24 cellular contexts compared by ENCODE assay signal in genomic region chr1:157200451-157200850, GRCh38.
DNase-seq lines count a peak whose midpoint lies in the region; ATAC-seq, FAIRE-seq and TF ChIP-seq lines count a peak whose summit lies in the region.
"Had no signal": no experiment of that assay in that cellular context is flagged by ENCODE, and none has a peak within 500 bp of the region (broad histone marks: within the 10 kb centered on the region; RNA-seq: fewer than 3 reads in every experiment).

No MANE protein-coding gene starts in this region.

- no peaks in the 10 kb centered on the region for H3K36me3 Mint-ChIP-seq in activated naive CD8-positive, alpha-beta T cell treated with anti-CD3 and anti-CD28 coated beads, Interleukin-2, amount 50 U/mL, for 24 hours (ENCODE audit: low read depth)
- H3K36me3 Mint-ChIP-seq: CD4-positive, CD25-positive, alpha-beta regulatory T cell; CD8-positive, alpha-beta T cell had no signal

- TF ChIP-seq EP300 in H1 (IDR thresholded peaks at IDR 0.05; ENCODE audit: borderline replicate concordance in 1 of 2, low read depth in 2 of 2, low read length in 2 of 2), result no peak

- no peak overlapping the region for H3K56ac ChIP-seq in H1 (replicated peaks; ENCODE audit: insufficient read length, low read depth, low read length)

- no peak overlapping the region for H4K5ac ChIP-seq in H1 (ENCODE audit: insufficient read length, low read depth, low read length)

- no peaks in the 10 kb centered on the region for H3K9me3 ChIP-seq in right atrium auricular region
- no peaks in the 10 kb centered on the region for H3K9me3 ChIP-seq in H1 (ENCODE audit: insufficient read depth in 2 of 2, low read depth in 1 of 2, low read length in 1 of 2)
- no peaks in the 10 kb centered on the region for H3K9me3 ChIP-seq in lower lobe of right lung
- H3K9me3 ChIP-seq: BLaER1, Caco-2 had no signal

- no peak for TF ChIP-seq RAD21 in H1 (IDR thresholded peaks at IDR 0.05 in 1 of 2, conservative IDR thresholded peaks at IDR 0.05 in 1 of 2; ENCODE audit: low read depth in 2 of 2, low read length in 2 of 2)

- H3K27me3 ChIP-seq in right atrium auricular region, result no peaks in the 10 kb centered on the region
- peaks cover 0 to 3% (median 0%) of the 10 kb centered on the region in 4 experiments; a peak in 1 of 7 replicates for H3K27me3 ChIP-seq in H1 (replicated peaks in 1 of 4; ENCODE audit: control insufficient read depth in 3 of 4, extremely low read depth in 1 of 4, insufficient read depth in 3 of 4, low read length in 3 of 4)
- H3K27me3 ChIP-seq in lower lobe of right lung (ENCODE audit: low read depth), result peaks cover 14% of the 10 kb centered on the region
- H3K27me3 ChIP-seq: BLaER1 had no signal

- H3K4me2 ChIP-seq in H1 (ENCODE audit: insufficient read depth in 1 of 2, low read depth in 2 of 2, low read length in 2 of 2), result no peak overlapping the region
- H3K4me2 ChIP-seq: BLaER1 had no signal

- intact Hi-C loops in left ventricle myocardium superior (cut with micrococcal nuclease), result no loop called here
- intact Hi-C loops in lower lobe of right lung (cut with DNase I), result no loop called here

- no peaks in the 10 kb centered on the region for H3K4me1 Mint-ChIP-seq in activated naive CD8-positive, alpha-beta T cell treated with anti-CD3 and anti-CD28 coated beads, Interleukin-2, amount 50 U/mL, for 24 hours
- H3K4me1 Mint-ChIP-seq: B cell had no signal

- ATAC-seq in left ventricle myocardium superior (no peak), lower lobe of right lung (no peak), HG02870 (IDR thresholded peaks at IDR 0.05; ENCODE audit: unreplicated experiment) (no peak)
- no peak for ATAC-seq in activated naive CD8-positive, alpha-beta T cell treated with anti-CD3 and anti-CD28 coated beads, Interleukin-2, amount 50 U/mL, for 24 hours
- ATAC-seq: CD8-positive, alpha-beta T cell; GM12878 had no signal

- no peaks in the 10 kb centered on the region for H4K20me1 ChIP-seq in H1 (replicated peaks in 1 of 2; ENCODE audit: control insufficient read depth in 1 of 2, insufficient read depth in 2 of 2, low read length in 2 of 2)
- H4K20me1 ChIP-seq: BLaER1 had no signal

- H4K91ac ChIP-seq in H1 (replicated peaks; ENCODE audit: insufficient read length, low read length), result no peak overlapping the region

- no peak overlapping the region for H2AFZ ChIP-seq in H1 (ENCODE audit: low read length)
- H2AFZ ChIP-seq: GM23248 had no signal

- H3K4me3 ChIP-seq in right atrium auricular region (no peak overlapping the region), H1 (ENCODE audit: extremely low read depth in 1 of 4, insufficient read depth in 2 of 4, low read depth in 3 of 4, low read length in 4 of 4) (no peak overlapping the region), lower lobe of right lung (no peak overlapping the region)
- H3K4me3 ChIP-seq: BLaER1, GM12878, GM23248 had no signal

- no peak overlapping the region for H3K4me3 Mint-ChIP-seq in activated naive CD8-positive, alpha-beta T cell treated with anti-CD3 and anti-CD28 coated beads, Interleukin-2, amount 50 U/mL, for 24 hours
- H3K4me3 Mint-ChIP-seq: B cell; CD4-positive, CD25-positive, alpha-beta regulatory T cell; CD8-positive, alpha-beta T cell; H9; HFFc6 had no signal

- H3K27ac ChIP-seq in right atrium auricular region (no peak overlapping the region), H1 (ENCODE audit: low read depth, low read length) (no peak overlapping the region), lower lobe of right lung (peak overlapping the region; percentile 56)
- H3K27ac ChIP-seq: 22Rv1, BLaER1, C4-2B, GM23248 had no signal

- POLR2A ChIA-PET in H1 (lab: Charles Lee; ENCODE audit: partially characterized antibody), result no interaction called here

- no peak overlapping the region for H3K9ac ChIP-seq in H1 (replicated peaks in 1 of 4; ENCODE audit: extremely low read depth in 1 of 4, low read depth in 3 of 4, low read length in 3 of 4)
- H3K9ac ChIP-seq: BLaER1, GM23248 had no signal

- no peaks in the 10 kb centered on the region for H3K79me2 ChIP-seq in H1 (ENCODE audit: control insufficient read depth in 1 of 2, insufficient read depth in 2 of 2, low read length in 2 of 2)

- no peaks in the 10 kb centered on the region for H3K23me2 ChIP-seq in H1 (ENCODE audit: low read depth, low read length)

- no peak for TF ChIP-seq POLR2A in H1 (IDR thresholded peaks at IDR 0.05; ENCODE audit: control extremely low read depth in 1 of 2, low read depth in 2 of 2, low read length in 2 of 2)

- peaks cover 10% of the 10 kb centered on the region for H3K27me3 Mint-ChIP-seq in activated naive CD8-positive, alpha-beta T cell treated with anti-CD3 and anti-CD28 coated beads, Interleukin-2, amount 50 U/mL, for 24 hours

- no peak overlapping the region; the same call in 1 of the 2 replicates for H4K8ac ChIP-seq in H1 (ENCODE audit: extremely low read depth, insufficient read depth, low read length)

- H2BK5ac ChIP-seq in H1 (ENCODE audit: low read depth, low read length), result no peak overlapping the region

- H2BK120ac ChIP-seq in H1 (replicated peaks; ENCODE audit: low read depth, low read length), result no peak overlapping the region

- DNase-seq in right atrium auricular region (ENCODE audit: low spot score), result peak; percentile 51
- DNase-seq in left ventricle myocardium superior, result no peak
- no peak for DNase-seq in H1 (ENCODE audit: low read depth in 1 of 2, low spot score in 2 of 2)
- DNase-seq in lower lobe of right lung, result no peak
- no peak for DNase-seq in activated naive CD8-positive, alpha-beta T cell treated with anti-CD3 and anti-CD28 coated beads, Interleukin-2, amount 50 U/mL, for 24 hours
- DNase-seq: Caco-2; CD4-positive, CD25-positive, alpha-beta regulatory T cell; CD8-positive, alpha-beta T cell; DMS 273 treated with DMSO at 0.1 percent for 48 hours; DMS79; EL; GDM1; GM23248; H9; HFFc6 had no signal

- no peak overlapping the region for H3K14ac ChIP-seq in H1 (ENCODE audit: insufficient read length)

- 0 out of 2 replicates have a peak overlapping the region, but pooled peaks have one; percentile 39 for H2BK12ac ChIP-seq in H1 (ENCODE audit: low read depth, low read length)

- H3K27ac Mint-ChIP-seq in activated naive CD8-positive, alpha-beta T cell treated with anti-CD3 and anti-CD28 coated beads, Interleukin-2, amount 50 U/mL, for 24 hours, result no peak overlapping the region
- H3K27ac Mint-ChIP-seq: B cell; CD8-positive, alpha-beta T cell; H9; HFFc6 had no signal

- no peak for TF ChIP-seq CTCF in right atrium auricular region (IDR thresholded peaks at IDR 0.05)
- TF ChIP-seq CTCF in H1 (IDR thresholded peaks at IDR 0.05; ENCODE audit: control extremely low read depth in 1 of 3, insufficient read depth in 1 of 3, low read depth in 1 of 3, low read length in 3 of 3), result no peak
- no peak for TF ChIP-seq CTCF in lower lobe of right lung (IDR thresholded peaks at IDR 0.05)

- no peak overlapping the region for H3K18ac ChIP-seq in H1 (ENCODE audit: extremely low read depth, low read length)

- WGBS in H1 (ENCODE audit: extremely low coverage in 1 of 2, insufficient coverage in 1 of 2, insufficient read length in 1 of 2, insufficient replicate concordance in 2 of 2, low coverage in 1 of 2, low lambda C conversion rate in 2 of 2, missing lambda C conversion rate in 1 of 2), 2 experiments, result 90% methylated on average over 8 of the region's 8 CpGs; no CpG with 5 or more reads in 1 of the 2 experiments

- H2BK20ac ChIP-seq in H1 (ENCODE audit: low read length), result no peak overlapping the region

- H3K9me3 Mint-ChIP-seq in activated naive CD8-positive, alpha-beta T cell treated with anti-CD3 and anti-CD28 coated beads, Interleukin-2, amount 50 U/mL, for 24 hours, result no peaks in the 10 kb centered on the region
- H3K9me3 Mint-ChIP-seq: CD8-positive, alpha-beta T cell; HFFc6 had no signal

- H3K4ac ChIP-seq in H1 (replicated peaks; ENCODE audit: insufficient read length, low read depth, low read length), result no peak overlapping the region

- H3K36me3 ChIP-seq in right atrium auricular region (no peaks in the 10 kb centered on the region), H1 (ENCODE audit: control insufficient read depth in 2 of 4, insufficient read depth in 4 of 4, low read length in 3 of 4) (no peaks in the 10 kb centered on the region), lower lobe of right lung (no peaks in the 10 kb centered on the region)
- H3K36me3 ChIP-seq: BLaER1 had no signal

- no peaks in the 10 kb centered on the region for H3K79me1 ChIP-seq in H1 (ENCODE audit: low read depth, low read length)

- H2AK5ac ChIP-seq in H1 (ENCODE audit: low read depth, low read length), result no peak overlapping the region

- H3K4me1 ChIP-seq in right atrium auricular region (no peaks in the 10 kb centered on the region), H1 (replicated peaks in 1 of 4; ENCODE audit: control insufficient read depth in 3 of 4, insufficient read depth in 4 of 4, low read length in 3 of 4) (no peaks in the 10 kb centered on the region; a peak in 1 of 7 replicates), lower lobe of right lung (no peaks in the 10 kb centered on the region)
- H3K4me1 ChIP-seq: BLaER1 had no signal

- no peak overlapping the region for H2BK15ac ChIP-seq in H1 (ENCODE audit: low read length)

- CTCF ChIA-PET in H1 (lab: Charles Lee; ENCODE audit: partially characterized antibody), result interaction anchor here (0.6 kb wide), 1 partner anchor 749 kb away, joined by 3 read pairs; no protein-coding TSS in a partner anchor

- FAIRE-seq in H1 (lab: Jason Lieb, UNC), result no peak
- FAIRE-seq: A204.1, D721Med, GM12878, GM19239 had no signal

- H3K23ac ChIP-seq in H1 (ENCODE audit: insufficient read length), result no peak overlapping the region

TF ChIP-seq in H1, 55 proteins besides CTCF, POLR2A, EP300 and RAD21 (continues in another document):
- TF ChIP-seq HDAC6 (IDR thresholded peaks at IDR 0.05; ENCODE audit: low read depth, low read length) (no peak), KDM4A (IDR thresholded peaks at IDR 0.05; ENCODE audit: low read depth, low read length, severe bottlenecking) (no peak), NRF1 (IDR thresholded peaks at IDR 0.05; ENCODE audit: low read depth, low read length) (no peak), CEBPB (IDR thresholded peaks at IDR 0.05; ENCODE audit: low read depth, low read length) (no peak), YY1 (IDR thresholded peaks at IDR 0.05; ENCODE audit: low read depth, low read length) (no peak), FOSL1 (IDR thresholded peaks at IDR 0.05; ENCODE audit: insufficient read depth, low read depth, low read length) (no peak), KDM5A (IDR thresholded peaks at IDR 0.05; ENCODE audit: low read length) (no peak)
